In genomic region chr15:38525489-38525888, GRCh38 we compare ENCODE assay signal across 12 cellular contexts.
"Had no signal": no experiment of that assay in that cellular context is flagged by ENCODE, and none has a peak within 500 bp of the region (broad histone marks: within the 10 kb centered on the region; RNA-seq: fewer than 3 reads in every experiment).

No MANE protein-coding gene starts in this region.

- H3K27ac ChIP-seq: adrenal gland, gastroesophageal sphincter, pancreas, sigmoid colon, SJCRH30, spleen had no signal

- H3K4me3 Mint-ChIP-seq: mesothelial cell of epicardium had no signal

- H3K4me1 ChIP-seq: adrenal gland, gastroesophageal sphincter, pancreas, sigmoid colon, SJCRH30, spleen had no signal

- ATAC-seq: gastroesophageal sphincter, left colon, pancreas had no signal

- H3K4me3 ChIP-seq: adrenal gland, gastroesophageal sphincter, lung, pancreas, sigmoid colon, SJCRH30, spleen had no signal

- H3K36me3 ChIP-seq: adrenal gland, gastroesophageal sphincter, pancreas, sigmoid colon, SJCRH30 had no signal

- DNase-seq: activated CD4-positive, alpha-beta T cell treated with anti-CD3 and anti-CD28 coated beads, Interleukin-2, amount 50 U/mL, for 48 hours; activated CD4-positive, CD25-positive, alpha-beta regulatory T cell; activated effector memory CD4-positive, alpha-beta T cell treated with anti-CD3 and anti-CD28 coated beads, Interleukin-2, amount 50 U/mL, for 16 hours; adrenal gland; left colon; pancreas; sigmoid colon; SJCRH30; spleen had no signal

- H3K4me1 Mint-ChIP-seq: mesothelial cell of epicardium had no signal

- H3K36me3 Mint-ChIP-seq: mesothelial cell of epicardium had no signal

- H3K27ac Mint-ChIP-seq: mesothelial cell of epicardium had no signal

- H3K9me3 ChIP-seq: adrenal gland, gastroesophageal sphincter, pancreas, sigmoid colon, SJCRH30, spleen had no signal

- H3K27me3 ChIP-seq: adrenal gland, gastroesophageal sphincter, pancreas, sigmoid colon, spleen had no signal
